Comparison of ENCODE assay signal across 20 cellular contexts in genomic region chr4:7212101-7212674, GRCh38. TPM values are rescaled to one million over a fixed set of nuclear protein-coding genes. Genes with fewer than 3 reads are reported as not detected.
DNase-seq lines count a peak whose midpoint lies in the region; ATAC-seq and TF ChIP-seq lines count a peak whose summit lies in the region.
"Had no signal": no experiment of that assay in that cellular context is flagged by ENCODE, and none has a peak within 500 bp of the region (broad histone marks: within the 10 kb centered on the region; RNA-seq: fewer than 3 reads in every experiment).

No MANE protein-coding gene starts in this region.

- no peaks in the 10 kb centered on the region for H3K36me3 ChIP-seq in thyroid gland
- H3K36me3 ChIP-seq: BLaER1 treated with 17β-estradiol and CSF1 and Interleukin-3, amounts not matched to agents 10 nM and 100 nM had no signal

- no peak overlapping the region for H3K4me3 ChIP-seq in thyroid gland (replicated peaks in 1 of 3)
- H3K4me3 ChIP-seq: A549; BLaER1 treated with 17β-estradiol and CSF1 and Interleukin-3, amounts not matched to agents 10 nM and 100 nM; GM12878; GM23248 had no signal

- peak overlapping the region; percentile 3 to 84 (median 15) for H3K27ac ChIP-seq in thyroid gland
- H3K27ac ChIP-seq: BLaER1 treated with 17β-estradiol and CSF1 and Interleukin-3, amounts not matched to agents 10 nM and 100 nM; GM23248 had no signal

- H3K27me3 ChIP-seq in thyroid gland, result no peaks in the 10 kb centered on the region
- H3K27me3 ChIP-seq: BLaER1 treated with 17β-estradiol and CSF1 and Interleukin-3, amounts not matched to agents 10 nM and 100 nM had no signal

- peaks cover 28 to 44% of the 10 kb centered on the region in 2 donors for H3K4me1 ChIP-seq in thyroid gland

- intact Hi-C loops in thyroid gland (cut with DNase I) (no loop called here), sciatic nerve (cut with DNase I) (no loop called here)

- no peaks in the 10 kb centered on the region for H3K9me3 ChIP-seq in thyroid gland
- H3K9me3 ChIP-seq: A549 had no signal

- 66 to 78% methylated on average over 6 of the region's 6 CpGs for WGBS in thyroid gland, 2 donors

- no peak for TF ChIP-seq CTCF in thyroid gland (IDR thresholded peaks at IDR 0.05)

- ATAC-seq in left lobe of liver, result peak; percentile 16
- no peak for ATAC-seq in sciatic nerve
- no peak for ATAC-seq in HG03135 (IDR thresholded peaks at IDR 0.05; ENCODE audit: unreplicated experiment)
- ATAC-seq: A549, GM12878, HCT116 had no signal

- peak; percentile 68 for DNase-seq in HuH-7 (ENCODE audit: low spot score)
- DNase-seq in SW480 (ENCODE audit: low spot score), result peak; percentile 31
- DNase-seq in left lobe of liver (ENCODE audit: low spot score), result no peak
- no peak for DNase-seq in thyroid gland
- no peak for DNase-seq in sciatic nerve (ENCODE audit: low spot score)
- no peak for DNase-seq in NAMALWA (ENCODE audit: low spot score)
- DNase-seq: DMS79 treated with DMSO at 0.1 percent for 48 hours, GDM1, GM23248, NCI-H1417, NCI-H1930, NCI-H2171 treated with DMSO at 0.1 percent for 48 hours, NCI-H510A, NCI-H774 had no signal

- TF ChIP-seq POLR2A in thyroid gland (IDR thresholded peaks at IDR 0.05), result no peak

RNA-seq across cellular contexts. Expression of gene SORCS2, which starts 19.9 kb away (rescaled TPM):
- total RNA-seq in left lobe of liver, result 0.35 TPM
- total RNA-seq in thyroid gland, result 10 to 100 TPM in 1 of 4 donors, 1 to 10 TPM in 3; 1.7 to 13.6 (median 3.6) TPM
- 52.5 TPM for total RNA-seq in sciatic nerve
- total RNA-seq: SK-MEL-5 had no signal

Comparison
In these comparisons a context has a peak if more than half of its experiments do, and no peak if none do; other contexts are left out.
1. DNase-seq: peak in HuH-7 (single experiment) and SW480 (single experiment); none in left lobe of liver (single experiment), thyroid gland (0 of 2), sciatic nerve (single experiment) and NAMALWA (single experiment).